ENCODE assay signal across 8 cellular contexts in genomic region chr16:70433456-70434103, GRCh38. TPM values are rescaled to one million over a fixed set of nuclear protein-coding genes. Genes with fewer than 3 reads are reported as not detected.
DNase-seq lines count a peak whose midpoint lies in the region; ATAC-seq and TF ChIP-seq lines count a peak whose summit lies in the region.

No MANE protein-coding gene starts in this region.

- POLR2A ChIA-PET in T-cell (lab: Charles Lee): interaction anchor here in 1 of 2 donors (0.5 kb wide), 2 partner anchors 21 to 23 kb away, joined by 3 read pairs; no protein-coding TSS in a partner anchor

- no peak overlapping the region for H3T11ph ChIP-seq in H9 (ENCODE audit: low read length)

- H2BK12ac ChIP-seq in H9 (ENCODE audit: insufficient read length, low read depth, low read length): no peak overlapping the region

- H3K4me1 ChIP-seq in H9 (ENCODE audit: insufficient read depth, low read length): peaks cover 17% of the 10 kb centered on the region; the same call in 1 of the 2 replicates
- peaks cover 77% of the 10 kb centered on the region for H3K4me1 ChIP-seq in cardiac muscle cell (ENCODE audit: low read depth)
- H3K4me1 ChIP-seq in smooth muscle cell (ENCODE audit: low read depth): peaks cover 53% of the 10 kb centered on the region

- H4K20me1 ChIP-seq in H9 (ENCODE audit: control insufficient read depth, insufficient read depth, insufficient read length) (no peaks in the 10 kb centered on the region), smooth muscle cell (ENCODE audit: low read depth) (peaks cover 60% of the 10 kb centered on the region)

- no peak overlapping the region for H4K8ac ChIP-seq in H9 (replicated peaks; ENCODE audit: insufficient read length, low read depth, low read length)

- H3K9me3 ChIP-seq in H9 (ENCODE audit: control insufficient read depth, low read depth, low read length) (no peaks in the 10 kb centered on the region), cardiac muscle cell (ENCODE audit: low read depth) (no peaks in the 10 kb centered on the region), smooth muscle cell (replicated peaks; ENCODE audit: low read depth) (no peaks in the 10 kb centered on the region)

- H3K27ac ChIP-seq in H9 (ENCODE audit: insufficient read length, low read depth, low read length) (no peak overlapping the region), cardiac muscle cell (peak overlapping the region; percentile 99), smooth muscle cell (ENCODE audit: low read depth) (peak overlapping the region; percentile 82)

- H3F3A ChIP-seq in smooth muscle cell (ENCODE audit: low read depth): peaks cover 74% of the 10 kb centered on the region

- no peak overlapping the region for H2BK120ac ChIP-seq in H9 (ENCODE audit: low read depth, low read length, poor library complexity, severe bottlenecking)

- H3K23me2 ChIP-seq in H9 (ENCODE audit: insufficient read length, low read depth, low read length, poor library complexity, severe bottlenecking): peaks cover 11% of the 10 kb centered on the region

- H3K4me3 ChIP-seq in cardiac muscle cell (no peak overlapping the region), smooth muscle cell (no peak overlapping the region)

- ATAC-seq in T-cell (replicated peaks in 1 of 4): no peak
- ATAC-seq in GM19395 (IDR thresholded peaks at IDR 0.05; ENCODE audit: unreplicated experiment): no peak
- no peak for ATAC-seq in GM19455 (IDR thresholded peaks at IDR 0.05; ENCODE audit: unreplicated experiment)
- ATAC-seq in HG02885 (IDR thresholded peaks at IDR 0.05; ENCODE audit: poor library complexity, unreplicated experiment): no peak

- H2BK5ac ChIP-seq in H9 (ENCODE audit: insufficient read length, low read length): no peak overlapping the region

- DNase-seq in H9: no peak
- DNase-seq in T-cell: no peak
- peak in 1 of 2 donors; percentile 89 for DNase-seq in cardiac muscle cell (ENCODE audit: low read depth in 1 of 2, low spot score in 1 of 2)
- DNase-seq in smooth muscle cell (lab: John Stamatoyannopoulos, UW; ENCODE audit: unreplicated experiment): peak; percentile 27
- no peak for DNase-seq in AG08396 (ENCODE audit: low spot score)

- no peak overlapping the region for H4K5ac ChIP-seq in H9 (ENCODE audit: insufficient read length, low read depth, low read length)

- H3K79me2 ChIP-seq in H9 (ENCODE audit: insufficient read depth, low read length) (peaks cover 17% of the 10 kb centered on the region; the same call in 1 of the 2 replicates), smooth muscle cell (ENCODE audit: low read depth) (peaks cover 70% of the 10 kb centered on the region)

- H3K36me3 ChIP-seq in cardiac muscle cell (no peaks in the 10 kb centered on the region), smooth muscle cell (ENCODE audit: low read depth) (no peaks in the 10 kb centered on the region)

- no peak overlapping the region for H2AFZ ChIP-seq in H9 (ENCODE audit: low read length)
- H2AFZ ChIP-seq in smooth muscle cell (ENCODE audit: low read depth): no peak overlapping the region

- H3K27ac Mint-ChIP-seq in H9 (peak overlapping the region in 2 of 3 experiments; percentile 10 to 92; a peak in 5 of 7 replicates), T-cell (peak overlapping the region; percentile 9 to 87)

- H3K36me3 Mint-ChIP-seq in H9 (ENCODE audit: insufficient read depth in 1 of 3, low read depth in 3 of 3) (peaks cover 7 to 15% (median 8%) of the 10 kb centered on the region in 3 experiments; a peak in 5 of 7 replicates), T-cell (peaks cover 8% of the 10 kb centered on the region)

- WGBS in H9 (ENCODE audit: extremely low coverage, insufficient read length, low lambda C conversion rate): no CpG with 5 or more reads among the region's 5 CpGs
- 30% methylated on average over 5 of the region's 5 CpGs for WGBS in smooth muscle cell (ENCODE audit: low lambda C conversion rate)

- no peak overlapping the region for H2AK5ac ChIP-seq in H9 (ENCODE audit: insufficient read length, low read length)

- H3K4me1 Mint-ChIP-seq in H9: peaks cover 68 to 71% of the 10 kb centered on the region in 2 experiments
- peaks cover 70 to 79% (median 75%) of the 10 kb centered on the region in 3 donors for H3K4me1 Mint-ChIP-seq in T-cell

- H3K27me3 Mint-ChIP-seq in H9 (ENCODE audit: low read depth): no peaks in the 10 kb centered on the region
- no peaks in the 10 kb centered on the region for H3K27me3 Mint-ChIP-seq in T-cell

- no peak overlapping the region for H4K91ac ChIP-seq in H9 (ENCODE audit: insufficient read length, low read depth, low read length)

- no peak overlapping the region for H3K4ac ChIP-seq in H9 (ENCODE audit: low read depth, low read length)

- no peaks in the 10 kb centered on the region for H3K79me1 ChIP-seq in H9 (ENCODE audit: insufficient read depth, low read depth, low read length, poor library complexity, severe bottlenecking)

- no peak overlapping the region for H2BK15ac ChIP-seq in H9 (ENCODE audit: low read depth, low read length)

- TF ChIP-seq CTCF in H9 (conservative IDR thresholded peaks at IDR 0.05) (no peak), cardiac muscle cell (IDR thresholded peaks at IDR 0.05; ENCODE audit: low read depth, low read length) (no peak), smooth muscle cell (IDR thresholded peaks at IDR 0.05; ENCODE audit: borderline replicate concordance, insufficient read depth, poor library complexity, severe bottlenecking) (no peak)

- H3K9me3 Mint-ChIP-seq in H9 (peaks cover 0 to 2% of the 10 kb centered on the region in 2 experiments; a peak in 1 of 5 replicates), T-cell (no peaks in the 10 kb centered on the region)

- H3K18ac ChIP-seq in H9 (ENCODE audit: insufficient read length, low read depth, low read length): no peak overlapping the region

- H3K9ac ChIP-seq in H9 (ENCODE audit: extremely low read depth, insufficient read length, low read length) (no peak overlapping the region), smooth muscle cell (ENCODE audit: low read depth) (no peak overlapping the region)

- H3K56ac ChIP-seq in H9 (ENCODE audit: insufficient read length, low read depth, low read length): no peak overlapping the region

- H3K27me3 ChIP-seq in H9 (ENCODE audit: insufficient read depth, low read length): no peaks in the 10 kb centered on the region
- no peaks in the 10 kb centered on the region for H3K27me3 ChIP-seq in cardiac muscle cell
- H3K27me3 ChIP-seq in smooth muscle cell (ENCODE audit: low read depth): no peaks in the 10 kb centered on the region

- CTCF ChIA-PET in T-cell (lab: Charles Lee): no interaction called here

- H3K23ac ChIP-seq in H9 (ENCODE audit: insufficient read length, low read depth, low read length): no peak overlapping the region

- no peak overlapping the region for H3K4me2 ChIP-seq in H9 (ENCODE audit: insufficient read depth, insufficient read length, low read length)
- H3K4me2 ChIP-seq in smooth muscle cell: peak overlapping the region; percentile 74

- H2BK20ac ChIP-seq in H9 (ENCODE audit: low read depth, low read length, poor library complexity, severe bottlenecking): no peak overlapping the region

- H3K14ac ChIP-seq in H9 (ENCODE audit: insufficient read depth, low read length): no peak overlapping the region

- no peak overlapping the region for H3K4me3 Mint-ChIP-seq in H9
- H3K4me3 Mint-ChIP-seq in T-cell: peak overlapping the region in 1 of 3 donors; percentile 29

RNA-seq across cellular contexts. Expression of gene ST3GAL2, which starts 5.3 kb away (rescaled TPM):
- total RNA-seq in H9 (2021) (45.9 and 49.0 TPM in 2 replicates), T-cell (10 to 100 TPM; 18.9 to 35.1 (median 30.2) TPM), cardiac muscle cell (87.3 and 115 TPM in 2 replicates), smooth muscle cell (30.2 and 32.5 TPM in 2 replicates)
- polyA plus RNA-seq in cardiac muscle cell (46.1 and 50.9 TPM in 2 replicates), smooth muscle cell (31.6 and 42.3 TPM in 2 replicates)

RNA-seq across cellular contexts. Expression of gene FCSK, which starts 20.8 kb away (rescaled TPM):
- total RNA-seq in H9 (2021) (6.5 and 7.9 TPM in 2 replicates), T-cell (10 to 100 TPM; 28.7 to 43.4 (median 37.9) TPM), cardiac muscle cell (13.8 and 22.5 TPM in 2 replicates), smooth muscle cell (5.7 and 16.5 TPM in 2 replicates)
- polyA plus RNA-seq in cardiac muscle cell (10.2 and 12.0 TPM in 2 replicates), smooth muscle cell (4.8 and 6.3 TPM in 2 replicates)
